In genomic region chr1:165768513-165769394, GRCh38 we compare ENCODE assay signal across 1 cellular context.
TF ChIP-seq lines count a peak whose summit lies in the region.

Gene TMCO1, minus strand, starts transcription at chr1:165768868. Its CDS starts 117 bp downstream, at chr1:165768751.

TF ChIP-seq in GM12878, 131 proteins besides CTCF, POLR2A, EP300 and RAD21 (continued from another document and continues in another):
- TF ChIP-seq REST (IDR thresholded peaks at IDR 0.05; ENCODE audit: low read depth, low read length) (no peak; the same call in 1 of the 2 replicates), ETV6 (conservative IDR thresholded peaks at IDR 0.05 in 1 of 2, IDR thresholded peaks at IDR 0.05 in 1 of 2; ENCODE audit: borderline replicate concordance in 1 of 2, low read depth in 1 of 2) (peak in 1 of 2 experiments; percentile 93; a peak in 2 of 4 replicates), HCFC1 (IDR thresholded peaks at IDR 0.05; ENCODE audit: low read length) (peak; percentile 75), TARDBP (IDR thresholded peaks at IDR 0.05; ENCODE audit: borderline replicate concordance) (peak; percentile 34; the same call in 1 of the 2 replicates), E4F1 (IDR thresholded peaks at IDR 0.05; ENCODE audit: borderline replicate concordance, partially characterized antibody) (peak; percentile 56), NR2C1 (IDR thresholded peaks at IDR 0.05) (peak; percentile 100), MTA2 (IDR thresholded peaks at IDR 0.05; ENCODE audit: low read depth) (peak; percentile 92), CBX5 (IDR thresholded peaks at IDR 0.05; ENCODE audit: low read depth) (peak; percentile 33), ZZZ3 (IDR thresholded peaks at IDR 0.05; ENCODE audit: control insufficient read depth, insufficient read length, low read depth) (no peak), SRF (IDR thresholded peaks at IDR 0.05; ENCODE audit: low read depth in 2 of 2, low read length in 2 of 2) (0 out of 4 replicates have a peak, but pooled peaks of 1 of the 2 experiments have one; percentile 32), GABPA (IDR thresholded peaks at IDR 0.05; ENCODE audit: low read depth) (peak; percentile 99), POLR2AphosphoS5 (IDR thresholded peaks at IDR 0.05; ENCODE audit: low read length) (peak; percentile 98), MLLT1 (IDR thresholded peaks at IDR 0.05) (peak; percentile 78; the same call in 1 of the 2 replicates), PAX8 (IDR thresholded peaks at IDR 0.05) (no peak), ESRRA (IDR thresholded peaks at IDR 0.05; ENCODE audit: low read length) (0 out of 2 replicates have a peak, but pooled peaks have one; percentile 72), ATF7 (IDR thresholded peaks at IDR 0.05; ENCODE audit: low read depth) (peak; percentile 54; the same call in 1 of the 2 replicates), CEBPB (IDR thresholded peaks at IDR 0.05; ENCODE audit: borderline replicate concordance in 1 of 2, low read depth in 2 of 2, low read length in 2 of 2) (no peak), FOXM1 (IDR thresholded peaks at IDR 0.05; ENCODE audit: low read depth, low read length) (0 out of 2 replicates have a peak, but pooled peaks have one; percentile 43), PAX5 (IDR thresholded peaks at IDR 0.05; ENCODE audit: borderline replicate concordance, low read depth, low read length) (peak; percentile 37; the same call in 1 of the 2 replicates), SMC3 (IDR thresholded peaks at IDR 0.05; ENCODE audit: borderline replicate concordance, low read length) (no peak), SREBF1 (IDR thresholded peaks at IDR 0.05; ENCODE audit: low read length) (peak; percentile 69; the same call in 1 of the 2 replicates), SIN3A (IDR thresholded peaks at IDR 0.05; ENCODE audit: low read depth, low read length) (peak; percentile 75), SP1 (IDR thresholded peaks at IDR 0.05; ENCODE audit: low read depth, low read length) (peak; percentile 39), ZSCAN29 (IDR thresholded peaks at IDR 0.05) (no peak), RELB (IDR thresholded peaks at IDR 0.05; ENCODE audit: low read depth) (peak; percentile 77; the same call in 1 of the 2 replicates), MAX (IDR thresholded peaks at IDR 0.05; ENCODE audit: low read depth, low read length) (peak; percentile 41; the same call in 1 of the 2 replicates), YY1 (IDR thresholded peaks at IDR 0.05; ENCODE audit: low read depth, low read length) (peak; percentile 88), ZBTB11 (CRISPR knock-in tag; IDR thresholded peaks at IDR 0.05) (peak; percentile 53), LARP7 (IDR thresholded peaks at IDR 0.05) (0 out of 2 replicates have a peak, but pooled peaks have one; percentile 32), NFIC (IDR thresholded peaks at IDR 0.05; ENCODE audit: low read depth, low read length) (0 out of 2 replicates have a peak, but pooled peaks have one; percentile 27), IRF5 (IDR thresholded peaks at IDR 0.05; ENCODE audit: borderline replicate concordance) (peak; percentile 88), MTA3 (IDR thresholded peaks at IDR 0.05; ENCODE audit: borderline replicate concordance, low read length) (peak; percentile 60; the same call in 1 of the 2 replicates), NR2F1 (conservative IDR thresholded peaks at IDR 0.05) (no peak), TCF12 (IDR thresholded peaks at IDR 0.05; ENCODE audit: low read depth, low read length) (peak; percentile 50; the same call in 1 of the 2 replicates), ZNF592 (IDR thresholded peaks at IDR 0.05) (no peak), PML (IDR thresholded peaks at IDR 0.05; ENCODE audit: low read length) (peak; percentile 80; the same call in 1 of the 2 replicates), SREBF2 (IDR thresholded peaks at IDR 0.05; ENCODE audit: low read length) (peak; percentile 67; the same call in 1 of the 2 replicates), ZNF622 (IDR thresholded peaks at IDR 0.05) (no peak), JUNB (IDR thresholded peaks at IDR 0.05) (no peak), SMARCA5 (IDR thresholded peaks at IDR 0.05) (no peak; the same call in none of the 2 replicates)
